ENCODE assay signal across 2 cellular contexts in genomic region chr14:49294736-49295135, GRCh38.
TF ChIP-seq lines count a peak whose summit lies in the region.

No MANE protein-coding gene starts in this region.

TF ChIP-seq in GM23338, 12 proteins besides CTCF, POLR2A, EP300 and RAD21 (continued from another document):
- TF ChIP-seq REST (IDR thresholded peaks at IDR 0.05; ENCODE audit: unreplicated experiment) (no peak), NANOG (IDR thresholded peaks at IDR 0.05; ENCODE audit: borderline replicate concordance) (no peak), ZNF462 (CRISPR knock-in tag; IDR thresholded peaks at IDR 0.05) (no peak), ZNF114 (CRISPR knock-in tag; IDR thresholded peaks at IDR 0.05) (no peak), CREB1 (CRISPR knock-in tag; IDR thresholded peaks at IDR 0.05; ENCODE audit: low read depth) (no peak)

TF ChIP-seq in WTC11, 78 proteins besides CTCF, POLR2A, EP300 and RAD21 (continued from another document):
- TF ChIP-seq, protein P1, sequence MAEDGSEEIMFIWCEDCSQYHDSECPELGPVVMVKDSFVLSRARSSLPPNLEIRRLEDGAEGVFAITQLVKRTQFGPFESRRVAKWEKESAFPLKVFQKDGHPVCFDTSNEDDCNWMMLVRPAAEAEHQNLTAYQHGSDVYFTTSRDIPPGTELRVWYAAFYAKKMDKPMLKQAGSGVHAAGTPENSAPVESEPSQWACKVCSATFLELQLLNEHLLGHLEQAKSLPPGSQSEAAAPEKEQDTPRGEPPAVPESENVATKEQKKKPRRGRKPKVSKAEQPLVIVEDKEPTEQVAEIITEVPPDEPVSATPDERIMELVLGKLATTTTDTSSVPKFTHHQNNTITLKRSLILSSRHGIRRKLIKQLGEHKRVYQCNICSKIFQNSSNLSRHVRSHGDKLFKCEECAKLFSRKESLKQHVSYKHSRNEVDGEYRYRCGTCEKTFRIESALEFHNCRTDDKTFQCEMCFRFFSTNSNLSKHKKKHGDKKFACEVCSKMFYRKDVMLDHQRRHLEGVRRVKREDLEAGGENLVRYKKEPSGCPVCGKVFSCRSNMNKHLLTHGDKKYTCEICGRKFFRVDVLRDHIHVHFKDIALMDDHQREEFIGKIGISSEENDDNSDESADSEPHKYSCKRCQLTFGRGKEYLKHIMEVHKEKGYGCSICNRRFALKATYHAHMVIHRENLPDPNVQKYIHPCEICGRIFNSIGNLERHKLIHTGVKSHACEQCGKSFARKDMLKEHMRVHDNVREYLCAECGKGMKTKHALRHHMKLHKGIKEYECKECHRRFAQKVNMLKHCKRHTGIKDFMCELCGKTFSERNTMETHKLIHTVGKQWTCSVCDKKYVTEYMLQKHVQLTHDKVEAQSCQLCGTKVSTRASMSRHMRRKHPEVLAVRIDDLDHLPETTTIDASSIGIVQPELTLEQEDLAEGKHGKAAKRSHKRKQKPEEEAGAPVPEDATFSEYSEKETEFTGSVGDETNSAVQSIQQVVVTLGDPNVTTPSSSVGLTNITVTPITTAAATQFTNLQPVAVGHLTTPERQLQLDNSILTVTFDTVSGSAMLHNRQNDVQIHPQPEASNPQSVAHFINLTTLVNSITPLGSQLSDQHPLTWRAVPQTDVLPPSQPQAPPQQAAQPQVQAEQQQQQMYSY (CRISPR knock-in tag; IDR thresholded peaks at IDR 0.05): no peak
- TF ChIP-seq SMAD3 (CRISPR knock-in tag; IDR thresholded peaks at IDR 0.05; ENCODE audit: borderline replicate concordance): no peak
- TF ChIP-seq ZNF121 (CRISPR knock-in tag; IDR thresholded peaks at IDR 0.05): no peak
- TF ChIP-seq ZNF671 (CRISPR knock-in tag; IDR thresholded peaks at IDR 0.05): no peak
- no peak for TF ChIP-seq GABPB1 (CRISPR knock-in tag; IDR thresholded peaks at IDR 0.05)
- TF ChIP-seq, protein P2, sequence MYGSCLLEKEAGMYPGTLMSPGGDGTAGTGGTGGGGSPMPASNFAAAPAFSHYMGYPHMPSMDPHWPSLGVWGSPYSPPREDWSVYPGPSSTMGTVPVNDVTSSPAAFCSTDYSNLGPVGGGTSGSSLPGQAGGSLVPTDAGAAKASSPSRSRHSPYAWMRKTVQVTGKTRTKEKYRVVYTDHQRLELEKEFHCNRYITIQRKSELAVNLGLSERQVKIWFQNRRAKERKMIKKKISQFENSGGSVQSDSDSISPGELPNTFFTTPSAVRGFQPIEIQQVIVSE (CRISPR knock-in tag; IDR thresholded peaks at IDR 0.05; ENCODE audit: borderline replicate concordance): no peak
- no peak for TF ChIP-seq ZBTB21 (CRISPR knock-in tag; IDR thresholded peaks at IDR 0.05; ENCODE audit: borderline replicate concordance)
- no peak for TF ChIP-seq ZNF263 (CRISPR knock-in tag; IDR thresholded peaks at IDR 0.05; ENCODE audit: low read depth)
- no peak for TF ChIP-seq TEAD4 (CRISPR knock-in tag; IDR thresholded peaks at IDR 0.05)
